ENCODE assay signal across 9 cellular contexts in the genomic region with DNA sequence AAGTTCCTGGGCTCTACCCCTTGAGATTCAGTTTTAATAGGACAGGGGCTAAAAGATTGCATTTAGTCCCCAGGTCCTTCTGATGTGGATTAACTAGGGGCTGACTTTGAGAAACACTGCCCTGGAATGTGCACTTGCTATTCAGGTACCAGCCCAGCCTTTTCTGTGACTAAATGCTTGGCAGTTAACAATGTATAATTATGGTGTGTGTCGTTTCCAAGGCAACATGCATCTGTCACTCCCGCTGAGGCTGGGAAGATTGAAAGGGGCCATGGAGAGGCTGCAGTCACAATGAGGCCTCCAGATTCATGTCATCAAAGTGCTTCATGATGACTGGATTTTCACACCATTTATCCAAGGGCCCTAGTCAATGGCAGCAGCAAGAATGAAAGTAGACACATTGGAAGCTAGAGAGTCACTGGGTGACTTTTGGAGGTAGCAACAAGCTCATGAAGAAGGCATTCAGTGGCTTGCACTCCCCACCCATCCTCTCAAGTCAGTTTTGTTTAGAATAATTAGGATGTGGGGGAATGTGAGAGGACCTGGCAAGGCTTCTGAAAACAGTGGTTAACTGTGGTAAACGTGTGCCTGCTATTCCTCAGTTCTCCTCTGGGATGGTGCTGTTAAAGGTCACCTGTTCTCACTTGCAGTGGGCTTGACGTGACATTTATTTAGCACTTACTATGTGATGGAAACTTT. TPM values are rescaled to one million over a fixed set of nuclear protein-coding genes. Genes with fewer than 3 reads are reported as not detected.
DNase-seq lines count a peak whose midpoint lies in the region; ATAC-seq and TF ChIP-seq lines count a peak whose summit lies in the region.
"Had no signal": no experiment of that assay in that cellular context is flagged by ENCODE, and none has a peak within 500 bp of the region (broad histone marks: within the 10 kb centered on the region; RNA-seq: fewer than 3 reads in every experiment).

No MANE protein-coding gene starts in this region.

- intact Hi-C loops in mammary epithelial cell (cut with micrococcal nuclease), result no loop called here

- CTCF ChIA-PET in mammary epithelial cell (lab: Charles Lee; ENCODE audit: low non-redundant PET), result interaction anchor here (0.6 kb wide), 1 partner anchor 76 kb away, joined by 3 read pairs; no protein-coding TSS in a partner anchor

- peaks cover 6% of the 10 kb centered on the region for H3K36me3 ChIP-seq in mammary epithelial cell (ENCODE audit: insufficient read depth, low read length)

- no peak overlapping the region for H3K4me3 ChIP-seq in mammary epithelial cell (replicated peaks in 1 of 3; ENCODE audit: insufficient read depth in 1 of 3, low read depth in 2 of 3, low read length in 3 of 3)
- H3K4me3 ChIP-seq: skin epidermis had no signal

- dilution Hi-C loops in mammary epithelial cell (cut with HindIII; ENCODE audit: low sequenced_read_pairs), result no loop called here

- peaks cover 18% of the 10 kb centered on the region for H3K4me1 ChIP-seq in mammary epithelial cell (ENCODE audit: insufficient read depth, low read length)

- DNase-seq in EL (peak; percentile 39), NCI-H1436 treated with DMSO at 0.1 percent for 48 hours (lab: John Stamatoyannopoulos, UW) (peak; percentile 39), mammary epithelial cell (peak; percentile 46), myocyte (ENCODE audit: low read depth) (peak; percentile 50), NCI-H345 treated with DMSO at 0.1 percent for 48 hours (lab: John Stamatoyannopoulos, UW; ENCODE audit: unreplicated experiment) (no peak)
- DNase-seq in activated CD8-positive, alpha-beta memory T cell treated with anti-CD3 and anti-CD28 coated beads, Interleukin-2, amount 50 U/mL, for 48 hours, result no peak

- no peaks in the 10 kb centered on the region for H3K27me3 ChIP-seq in mammary epithelial cell (ENCODE audit: insufficient read depth, low read length)

- no peak overlapping the region for H3K4me2 ChIP-seq in mammary epithelial cell (ENCODE audit: insufficient read depth, low read depth, low read length)

- ATAC-seq in HG03521 (IDR thresholded peaks at IDR 0.05; ENCODE audit: unreplicated experiment) (no peak), GM19324 (IDR thresholded peaks at IDR 0.05; ENCODE audit: low FRiP score, unreplicated experiment) (no peak)

- TF ChIP-seq CTCF in mammary epithelial cell (conservative IDR thresholded peaks at IDR 0.05 in 1 of 2, IDR thresholded peaks at IDR 0.05 in 1 of 2; ENCODE audit: extremely low read depth in 1 of 2, insufficient read depth in 1 of 2, low read depth in 1 of 2, low read length in 2 of 2), result peak; percentile 13 to 14

- no peak overlapping the region for H3K27ac ChIP-seq in mammary epithelial cell (ENCODE audit: insufficient read depth, low read depth, low read length)

- peaks cover 81% of the 10 kb centered on the region for H3K79me2 ChIP-seq in mammary epithelial cell (ENCODE audit: insufficient read depth, low read length)

- no TSS peak for BruUV-seq in mammary epithelial cell (replicated peaks; lab: Mats Ljungman, UMichigan)

- 79% methylated on average over 4 of the region's 4 CpGs for WGBS in mammary epithelial cell (ENCODE audit: low coverage, missing lambda C conversion rate)

- in situ Hi-C loops in mammary epithelial cell (cut with MboI; ENCODE audit: low sequenced_read_pairs in 2 of 2), result no loop called here

- no peak overlapping the region for H3K9ac ChIP-seq in mammary epithelial cell (ENCODE audit: insufficient read depth, low read length)

- H4K20me1 ChIP-seq in mammary epithelial cell (ENCODE audit: insufficient read depth, low read length), result no peaks in the 10 kb centered on the region

- H2AFZ ChIP-seq in mammary epithelial cell (ENCODE audit: low read depth, low read length), result no peak overlapping the region

- H3K9me3 ChIP-seq in mammary epithelial cell (replicated peaks; ENCODE audit: insufficient read depth, low read length), result no peaks in the 10 kb centered on the region

RNA-seq across cellular contexts. Expression of gene RAI14, which starts 28.3 kb away (rescaled TPM):
- total RNA-seq in mammary epithelial cell (100 to 1,000 TPM; 114 to 184 TPM), myocyte (17.0 and 19.0 TPM in 2 replicates)
- polyA plus RNA-seq in mammary epithelial cell, result 46.7 TPM
- polyA minus RNA-seq in mammary epithelial cell, result 258 TPM
- polyA plus RNA-seq in myocyte (2012), result 54.2 TPM

Comparison
In these comparisons a context has a peak if more than half of its experiments do, and no peak if none do; other contexts are left out.
1. DNase-seq: peak in EL (single experiment), NCI-H1436 treated with DMSO at 0.1 percent for 48 hours (single experiment), mammary epithelial cell (single experiment) and myocyte (single experiment); none in activated CD8-positive, alpha-beta memory T cell treated with anti-CD3 and anti-CD28 coated beads, Interleukin-2, amount 50 U/mL, for 48 hours (single experiment) and NCI-H345 treated with DMSO at 0.1 percent for 48 hours (single experiment).